Comparison of ENCODE assay signal across 10 cellular contexts in genomic region chr14:77882631-77883030, GRCh38.
DNase-seq lines count a peak whose midpoint lies in the region; ATAC-seq and TF ChIP-seq lines count a peak whose summit lies in the region.
"Had no signal": no experiment of that assay in that cellular context is flagged by ENCODE, and none has a peak within 500 bp of the region (broad histone marks: within the 10 kb centered on the region; RNA-seq: fewer than 3 reads in every experiment).

No MANE protein-coding gene starts in this region.

- CTCF ChIA-PET in activated CD8-positive, alpha-beta T cell treated with anti-CD3 and anti-CD28 coated beads, Interleukin-2, amount 10 ng/mL, durations not matched to agents 7 days and 5 days (lab: Charles Lee): no interaction called here
- CTCF ChIA-PET in activated CD8-positive, alpha-beta memory T cell treated with anti-CD3 and anti-CD28 coated beads, Interleukin-2, amount 10 ng/mL, durations not matched to agents 7 days and 5 days (lab: Charles Lee): interaction anchor here (0.6 kb wide), 1 partner anchor 198 kb away, joined by 3 read pairs; no protein-coding TSS in a partner anchor

- H3K27ac ChIP-seq in BLaER1: peak overlapping the region; percentile 75
- H3K27ac ChIP-seq: VCaP had no signal

- peaks cover 3% of the 10 kb centered on the region for H3K27me3 Mint-ChIP-seq in glutamatergic neuron (ENCODE audit: unreplicated experiment)
- no peaks in the 10 kb centered on the region for H3K27me3 Mint-ChIP-seq in osteocyte (ENCODE audit: unreplicated experiment)
- no peaks in the 10 kb centered on the region for H3K27me3 Mint-ChIP-seq in activated CD8-positive, alpha-beta T cell treated with anti-CD3 and anti-CD28 coated beads, Interleukin-2, amount 10 ng/mL, durations not matched to agents 7 days and 5 days (ENCODE audit: low read depth)
- H3K27me3 Mint-ChIP-seq in activated CD8-positive, alpha-beta memory T cell treated with anti-CD3 and anti-CD28 coated beads, Interleukin-2, amount 10 ng/mL, durations not matched to agents 7 days and 5 days: no peaks in the 10 kb centered on the region

- peaks cover 1% of the 10 kb centered on the region for H3K9me3 Mint-ChIP-seq in glutamatergic neuron (ENCODE audit: unreplicated experiment)
- H3K9me3 Mint-ChIP-seq in osteocyte (ENCODE audit: unreplicated experiment): no peaks in the 10 kb centered on the region
- H3K9me3 Mint-ChIP-seq in activated CD8-positive, alpha-beta T cell treated with anti-CD3 and anti-CD28 coated beads, Interleukin-2, amount 10 ng/mL, durations not matched to agents 7 days and 5 days (ENCODE audit: insufficient read depth): no peaks in the 10 kb centered on the region
- H3K9me3 Mint-ChIP-seq in activated CD8-positive, alpha-beta memory T cell treated with anti-CD3 and anti-CD28 coated beads, Interleukin-2, amount 10 ng/mL, durations not matched to agents 7 days and 5 days (ENCODE audit: low read depth): no peaks in the 10 kb centered on the region

- POLR2A ChIA-PET in activated CD8-positive, alpha-beta T cell treated with anti-CD3 and anti-CD28 coated beads, Interleukin-2, amount 10 ng/mL, durations not matched to agents 7 days and 5 days (lab: Charles Lee): no interaction called here

- DNase-seq in NCI-H2171 treated with DMSO at 0.1 percent for 48 hours (lab: John Stamatoyannopoulos, UW) (peak; percentile 74), glutamatergic neuron (no peak), osteocyte (ENCODE audit: extremely low spot score, unreplicated experiment) (no peak), mesenteric fat pad (ENCODE audit: low spot score) (no peak), DMS153 treated with DMSO at 0.1 percent for 48 hours (lab: John Stamatoyannopoulos, UW; ENCODE audit: unreplicated experiment) (no peak)
- DNase-seq in activated CD8-positive, alpha-beta T cell treated with anti-CD3 and anti-CD28 coated beads, Interleukin-2, amount 10 ng/mL, durations not matched to agents 7 days and 5 days: no peak
- DNase-seq in activated CD8-positive, alpha-beta memory T cell treated with anti-CD3 and anti-CD28 coated beads, Interleukin-2, amount 10 ng/mL, durations not matched to agents 7 days and 5 days: no peak
- DNase-seq: activated T-cell treated with anti-CD3 and anti-CD28 coated beads, Interleukin-2, amount 50 U/mL, for 1 hour had no signal

- H3K9ac ChIP-seq in BLaER1: peak overlapping the region; percentile 66

- H3K4me1 ChIP-seq in BLaER1: peaks cover 39% of the 10 kb centered on the region

- H3K4me1 Mint-ChIP-seq in glutamatergic neuron (ENCODE audit: low read depth, unreplicated experiment) (peaks cover 17% of the 10 kb centered on the region), osteocyte (ENCODE audit: unreplicated experiment) (peaks cover 8% of the 10 kb centered on the region)
- H3K4me1 Mint-ChIP-seq in activated CD8-positive, alpha-beta T cell treated with anti-CD3 and anti-CD28 coated beads, Interleukin-2, amount 10 ng/mL, durations not matched to agents 7 days and 5 days (ENCODE audit: low read depth): no peaks in the 10 kb centered on the region
- no peaks in the 10 kb centered on the region for H3K4me1 Mint-ChIP-seq in activated CD8-positive, alpha-beta memory T cell treated with anti-CD3 and anti-CD28 coated beads, Interleukin-2, amount 10 ng/mL, durations not matched to agents 7 days and 5 days

- H4K20me1 ChIP-seq in BLaER1: no peaks in the 10 kb centered on the region

- H3K9me3 ChIP-seq in BLaER1: no peaks in the 10 kb centered on the region; the same call in 1 of the 2 replicates

- peak overlapping the region; percentile 92 for H3K4me2 ChIP-seq in BLaER1

- H3K36me3 Mint-ChIP-seq in glutamatergic neuron (ENCODE audit: unreplicated experiment): peaks cover 4% of the 10 kb centered on the region
- H3K36me3 Mint-ChIP-seq in osteocyte (ENCODE audit: unreplicated experiment): no peaks in the 10 kb centered on the region
- no peaks in the 10 kb centered on the region for H3K36me3 Mint-ChIP-seq in activated CD8-positive, alpha-beta T cell treated with anti-CD3 and anti-CD28 coated beads, Interleukin-2, amount 10 ng/mL, durations not matched to agents 7 days and 5 days (ENCODE audit: low read depth)
- no peaks in the 10 kb centered on the region for H3K36me3 Mint-ChIP-seq in activated CD8-positive, alpha-beta memory T cell treated with anti-CD3 and anti-CD28 coated beads, Interleukin-2, amount 10 ng/mL, durations not matched to agents 7 days and 5 days

- TF ChIP-seq CTCF in glutamatergic neuron (IDR thresholded peaks at IDR 0.05; ENCODE audit: partially characterized antibody, unreplicated experiment) (no peak), osteocyte (IDR thresholded peaks at IDR 0.05) (no peak)

- H3K27me3 ChIP-seq in BLaER1: no peaks in the 10 kb centered on the region

- H3K36me3 ChIP-seq in BLaER1: peaks cover 7% of the 10 kb centered on the region

- no peak for ATAC-seq in activated CD8-positive, alpha-beta T cell treated with anti-CD3 and anti-CD28 coated beads, Interleukin-2, amount 10 ng/mL, durations not matched to agents 7 days and 5 days
- no peak for ATAC-seq in activated CD8-positive, alpha-beta memory T cell treated with anti-CD3 and anti-CD28 coated beads, Interleukin-2, amount 10 ng/mL, durations not matched to agents 7 days and 5 days

- 0 out of 2 replicates have a peak overlapping the region, but pooled peaks have one; percentile 14 for H3K4me3 ChIP-seq in BLaER1

- no peak overlapping the region for H3K4me3 Mint-ChIP-seq in glutamatergic neuron (ENCODE audit: unreplicated experiment)
- no peak overlapping the region for H3K4me3 Mint-ChIP-seq in osteocyte (ENCODE audit: unreplicated experiment)
- H3K4me3 Mint-ChIP-seq in activated CD8-positive, alpha-beta T cell treated with anti-CD3 and anti-CD28 coated beads, Interleukin-2, amount 10 ng/mL, durations not matched to agents 7 days and 5 days: no peak overlapping the region
- H3K4me3 Mint-ChIP-seq in activated CD8-positive, alpha-beta memory T cell treated with anti-CD3 and anti-CD28 coated beads, Interleukin-2, amount 10 ng/mL, durations not matched to agents 7 days and 5 days: no peak overlapping the region

- H3K27ac Mint-ChIP-seq in glutamatergic neuron (ENCODE audit: unreplicated experiment) (peak overlapping the region; percentile 2), osteocyte (ENCODE audit: unreplicated experiment) (peak overlapping the region; percentile 19)
- no peak overlapping the region for H3K27ac Mint-ChIP-seq in activated CD8-positive, alpha-beta T cell treated with anti-CD3 and anti-CD28 coated beads, Interleukin-2, amount 10 ng/mL, durations not matched to agents 7 days and 5 days
- no peak overlapping the region for H3K27ac Mint-ChIP-seq in activated CD8-positive, alpha-beta memory T cell treated with anti-CD3 and anti-CD28 coated beads, Interleukin-2, amount 10 ng/mL, durations not matched to agents 7 days and 5 days

Comparison
In these comparisons a context has a peak if more than half of its experiments do, and no peak if none do; other contexts are left out.
1. H3K27ac Mint-ChIP-seq: peak in glutamatergic neuron (single experiment) and osteocyte (single experiment); none in activated CD8-positive, alpha-beta T cell treated with anti-CD3 and anti-CD28 coated beads, Interleukin-2, amount 10 ng/mL, durations not matched to agents 7 days and 5 days (single experiment) and activated CD8-positive, alpha-beta memory T cell treated with anti-CD3 and anti-CD28 coated beads, Interleukin-2, amount 10 ng/mL, durations not matched to agents 7 days and 5 days (single experiment).